ENCODE assay signal across 27 cellular contexts in the genomic region with DNA sequence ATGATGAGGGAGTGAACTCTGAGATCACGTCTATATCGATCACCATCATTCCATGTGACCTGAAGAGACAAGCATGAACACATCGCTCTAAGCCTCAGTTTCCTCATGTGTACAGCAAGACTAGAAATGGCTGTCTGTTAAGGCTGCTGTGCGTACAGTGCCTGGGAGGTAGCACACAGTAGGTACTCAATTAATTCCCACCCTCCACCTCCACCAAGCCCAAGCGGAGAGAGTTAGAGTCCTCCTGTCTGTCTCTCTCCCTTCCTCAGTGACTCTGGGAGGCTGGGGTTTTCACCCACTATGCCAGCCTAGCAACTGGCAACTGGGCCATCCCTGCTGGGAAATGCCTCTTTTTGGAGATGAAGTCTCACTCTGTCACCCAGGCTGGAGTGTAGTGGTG.
"Had no signal": no experiment of that assay in that cellular context is flagged by ENCODE, and none has a peak within 500 bp of the region (broad histone marks: within the 10 kb centered on the region; RNA-seq: fewer than 3 reads in every experiment).

No MANE protein-coding gene starts in this region.

- ATAC-seq: effector memory CD8-positive, alpha-beta T cell; esophagus mucosa; foreskin keratinocyte; gastrocnemius medialis; gastroesophageal sphincter; heart left ventricle; heart right ventricle had no signal

- H3K27me3 ChIP-seq: colonic mucosa, dorsolateral prefrontal cortex, esophagus muscularis mucosa, foreskin keratinocyte, gastrocnemius medialis had no signal

- DNase-seq: colonic mucosa; cortex of kidney; dermis blood vessel endothelial cell; dorsolateral prefrontal cortex; effector CD4-positive, alpha-beta T cell; effector CD8-positive, alpha-beta T cell; effector memory CD4-positive, alpha-beta T cell; effector memory CD8-positive, alpha-beta T cell; endodermal cell; erythroblast; esophagus squamous epithelium; foreskin fibroblast; foreskin keratinocyte; foreskin melanocyte; gastrocnemius medialis; glutamatergic neuron; heart left ventricle; heart right ventricle had no signal

- H3K4me3 ChIP-seq: colonic mucosa, coronary artery, dorsolateral prefrontal cortex, esophagus muscularis mucosa, esophagus squamous epithelium, gastrocnemius medialis, gastroesophageal sphincter, heart left ventricle, heart right ventricle had no signal

- FAIRE-seq: colon, endometrium, endothelial cell of umbilical vein, frontal cortex had no signal

- H3K36me3 ChIP-seq: colonic mucosa, esophagus muscularis mucosa, esophagus squamous epithelium, gastrocnemius medialis, gastroesophageal sphincter, heart left ventricle, heart right ventricle had no signal

- H3K4me1 ChIP-seq: colonic mucosa, foreskin keratinocyte, gastrocnemius medialis, gastroesophageal sphincter had no signal

- H3K9me3 ChIP-seq: colonic mucosa, esophagus muscularis mucosa, esophagus squamous epithelium, gastrocnemius medialis, gastroesophageal sphincter, heart left ventricle, heart right ventricle had no signal

- H3K27ac ChIP-seq: colonic mucosa, coronary artery, dorsolateral prefrontal cortex, epithelial cell of prostate, esophagus muscularis mucosa, esophagus squamous epithelium, foreskin keratinocyte, gastrocnemius medialis, gastroesophageal sphincter, heart left ventricle, heart right ventricle had no signal
